ENCODE assay signal across 7 cellular contexts in the genomic region with DNA sequence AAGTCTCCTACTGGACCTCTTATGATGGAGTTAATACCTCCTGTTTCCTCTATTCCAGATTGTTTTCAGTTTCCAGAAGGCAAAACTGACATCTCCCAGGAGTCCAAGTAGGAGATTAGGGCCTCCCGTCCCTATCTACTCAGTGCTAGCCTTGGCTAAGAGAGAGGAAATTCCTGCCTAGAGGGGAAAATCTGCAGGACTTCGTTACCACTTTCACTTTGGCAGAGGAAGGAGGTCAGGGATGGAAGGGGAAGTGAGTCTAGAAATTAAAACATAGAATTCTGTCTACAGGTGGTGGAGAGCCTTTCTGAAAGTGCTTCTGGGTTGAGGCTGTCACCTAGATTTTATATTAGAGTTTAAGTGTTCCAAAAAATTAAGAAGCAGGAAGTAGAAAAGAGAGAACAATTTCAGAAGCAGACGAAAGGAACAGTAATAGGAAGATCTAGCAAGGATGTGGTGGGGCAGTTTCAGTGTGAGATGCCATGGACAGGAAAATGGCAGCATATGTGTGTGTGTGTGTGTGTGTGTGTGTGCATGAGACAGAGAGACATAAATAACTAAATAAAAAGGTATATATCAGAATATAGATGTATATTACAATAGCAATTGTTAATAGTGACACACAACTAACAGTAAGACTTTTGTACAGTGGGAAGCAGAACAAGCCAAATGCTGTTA. TPM values are rescaled to one million over a fixed set of nuclear protein-coding genes. Genes with fewer than 3 reads are reported as not detected.
DNase-seq lines count a peak whose midpoint lies in the region.
"Had no signal": no experiment of that assay in that cellular context is flagged by ENCODE, and none has a peak within 500 bp of the region (broad histone marks: within the 10 kb centered on the region; RNA-seq: fewer than 3 reads in every experiment).

No MANE protein-coding gene starts in this region.

- no peak overlapping the region for H3K9ac ChIP-seq in skeletal muscle satellite cell (ENCODE audit: low read depth, low read length)

- DNase-seq in activated CD4-positive, alpha-beta T cell treated with anti-CD3 and anti-CD28 coated beads for 48 hours: peak; percentile 21
- no peak for DNase-seq in activated CD4-positive, alpha-beta T cell treated with anti-CD3 and anti-CD28 coated beads, Interleukin-2, amount 50 U/mL, for 4 hours
- DNase-seq in AG08396 (ENCODE audit: low spot score): no peak
- DNase-seq in NCI-H524 treated with DMSO at 0.1 percent for 48 hours (lab: John Stamatoyannopoulos, UW): no peak

- peaks cover 7% of the 10 kb centered on the region for H3K27me3 ChIP-seq in skeletal muscle satellite cell (ENCODE audit: control insufficient read depth, insufficient read depth, low read length)

- peak overlapping the region; percentile 45 for H3K4me2 ChIP-seq in skeletal muscle satellite cell (ENCODE audit: low read length)

- peak overlapping the region; percentile 20 for H3K4me3 ChIP-seq in skeletal muscle satellite cell (ENCODE audit: low read length)

- peak overlapping the region; percentile 75 for H3K27ac Mint-ChIP-seq in activated naive CD8-positive, alpha-beta T cell

- no peaks in the 10 kb centered on the region for H3K27me3 Mint-ChIP-seq in activated naive CD8-positive, alpha-beta T cell

- no peaks in the 10 kb centered on the region for H3K9me3 ChIP-seq in skeletal muscle satellite cell (replicated peaks; ENCODE audit: low read length)

- no peaks in the 10 kb centered on the region for H3K9me3 Mint-ChIP-seq in activated naive CD8-positive, alpha-beta T cell (ENCODE audit: low read depth)

- peak overlapping the region; percentile 45 for H3K4me3 Mint-ChIP-seq in activated naive CD8-positive, alpha-beta T cell

- H3K36me3 ChIP-seq in skeletal muscle satellite cell (ENCODE audit: insufficient read depth, low read length): no peaks in the 10 kb centered on the region

- peaks cover 38% of the 10 kb centered on the region for H3K4me1 Mint-ChIP-seq in activated naive CD8-positive, alpha-beta T cell (ENCODE audit: low read depth)

- H3K4me1 ChIP-seq in skeletal muscle satellite cell (ENCODE audit: control insufficient read depth, insufficient read depth, low read length): peaks cover 14% of the 10 kb centered on the region

- H3K36me3 Mint-ChIP-seq in activated naive CD8-positive, alpha-beta T cell: peaks cover 2% of the 10 kb centered on the region

RNA-seq across cellular contexts. Expression of a gene that starts 2.4 kb away (rescaled TPM):
- total RNA-seq in skeletal muscle satellite cell (2012; rRNA removed): 6.1 and 7.0 TPM in 2 replicates

RNA-seq across cellular contexts. Expression of a gene that starts 16.6 kb away (rescaled TPM):
- not detected in 2 replicates for total RNA-seq in skeletal muscle satellite cell (2012; rRNA removed)
- total RNA-seq: HT1080 had no signal

RNA-seq across cellular contexts. Expression of a gene that starts 26.9 kb away (rescaled TPM):
- total RNA-seq in skeletal muscle satellite cell (2012; rRNA removed): not detected in 2 replicates
- total RNA-seq: HT1080 had no signal

RNA-seq across cellular contexts. Expression of a gene that starts 28.9 kb away (rescaled TPM):
- not detected in 2 replicates for total RNA-seq in skeletal muscle satellite cell (2012; rRNA removed)
- total RNA-seq: HT1080 had no signal

RNA-seq across cellular contexts. Expression of a gene that starts 33.4 kb away (rescaled TPM):
- not detected in 2 replicates for total RNA-seq in skeletal muscle satellite cell (2012; rRNA removed)
- total RNA-seq: HT1080 had no signal
